Comparison of ENCODE assay signal across 16 cellular contexts in the genomic region with DNA sequence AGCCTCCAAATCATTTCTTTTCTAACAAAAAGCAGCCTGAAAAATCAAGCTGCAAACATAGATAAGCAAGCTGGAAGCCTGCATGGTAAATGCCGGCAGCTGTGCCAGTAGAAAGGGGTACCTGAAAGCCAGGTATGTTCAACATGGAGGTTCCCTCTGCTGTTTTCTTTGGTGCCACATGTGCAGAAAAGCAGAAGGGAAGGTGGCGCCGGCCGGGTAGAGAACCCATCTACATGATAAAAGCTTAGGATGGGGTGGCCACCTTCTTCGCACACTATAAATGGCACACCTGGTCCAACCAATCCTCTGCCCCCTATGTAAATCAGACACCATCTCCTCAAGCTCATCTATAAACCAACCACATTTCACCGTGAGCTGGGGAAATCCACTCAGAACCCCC.
"Had no signal": no experiment of that assay in that cellular context is flagged by ENCODE, and none has a peak within 500 bp of the region (broad histone marks: within the 10 kb centered on the region; RNA-seq: fewer than 3 reads in every experiment).

No MANE protein-coding gene starts in this region.

- H3K9me3 Mint-ChIP-seq: nephron had no signal

- DNase-seq: cortex of kidney; effector CD4-positive, alpha-beta T cell; foreskin fibroblast; gastrocnemius medialis; left ventricle myocardium superior; lower lobe of right lung; stimulated activated CD4-positive, alpha-beta T cell treated with anti-CD3 and anti-CD28 coated beads, Interleukin-12 subunit alpha, Interleukin-12 subunit beta, amount 100 ng/mL, for 4 hours; stimulated activated CD4-positive, alpha-beta T cell treated with anti-CD3 and anti-CD28 coated beads, Interleukin-1b, Interleukin-23, amount 100 ng/mL, for 48 hours; stimulated activated CD4-positive, alpha-beta T cell treated with anti-CD3 and anti-CD28 coated beads, Interleukin-4, amount 100 ng/mL, for 1 hour; stimulated activated CD8-positive, alpha-beta memory T cell treated with anti-CD3 and anti-CD28 coated beads, Interleukin-4, amount 100 ng/mL, for 48 hours; stimulated activated naive CD4-positive, alpha-beta T cell; stimulated activated naive CD8-positive, alpha-beta T cell treated with anti-CD3 and anti-CD28 coated beads, Interleukin-15, amount 100 ng/mL, for 72 hours; thyroid gland; trophoblast cell had no signal

- H3K4me3 Mint-ChIP-seq: nephron; neural progenitor cell; stimulated activated naive CD8-positive, alpha-beta T cell treated with anti-CD3 and anti-CD28 coated beads, Interleukin-15, amount 100 ng/mL, for 72 hours had no signal

- H3K27ac Mint-ChIP-seq: nephron; neural progenitor cell; stimulated activated naive CD8-positive, alpha-beta T cell treated with anti-CD3 and anti-CD28 coated beads, Interleukin-15, amount 100 ng/mL, for 72 hours had no signal

- H3K4me1 Mint-ChIP-seq: stimulated activated naive CD8-positive, alpha-beta T cell treated with anti-CD3 and anti-CD28 coated beads, Interleukin-15, amount 100 ng/mL, for 72 hours had no signal

- H3K27me3 Mint-ChIP-seq: stimulated activated naive CD8-positive, alpha-beta T cell treated with anti-CD3 and anti-CD28 coated beads, Interleukin-15, amount 100 ng/mL, for 72 hours had no signal

- H3K36me3 Mint-ChIP-seq: neural progenitor cell had no signal
